16 cellular contexts compared by ENCODE assay signal in genomic region chr22:26215766-26216165, GRCh38. TPM values are rescaled to one million over a fixed set of nuclear protein-coding genes. Genes with fewer than 3 reads are reported as not detected.
DNase-seq lines count a peak whose midpoint lies in the region; TF ChIP-seq lines count a peak whose summit lies in the region.
"Had no signal": no experiment of that assay in that cellular context is flagged by ENCODE, and none has a peak within 500 bp of the region (broad histone marks: within the 10 kb centered on the region; RNA-seq: fewer than 3 reads in every experiment).

No MANE protein-coding gene starts in this region.

- POLR2A ChIA-PET in activated CD4-positive, alpha-beta T cell treated with anti-CD3 and anti-CD28 coated beads, Interleukin-2, amount 10 ng/mL, durations not matched to agents 7 days and 5 days (lab: Charles Lee) = no interaction called here

- H3K4me1 ChIP-seq in BE2C = no peaks in the 10 kb centered on the region
- no peaks in the 10 kb centered on the region for H3K4me1 ChIP-seq in sigmoid colon
- no peaks in the 10 kb centered on the region for H3K4me1 ChIP-seq in Karpas-422 (ENCODE audit: low read length)
- H3K4me1 ChIP-seq: BLaER1, Caco-2 had no signal

- H3K9me2 ChIP-seq in Karpas-422 (replicated peaks; ENCODE audit: insufficient read depth, low read length) = no peaks in the 10 kb centered on the region

- H3K27me3 ChIP-seq in BE2C = no peaks in the 10 kb centered on the region
- H3K27me3 ChIP-seq in sigmoid colon = peaks cover 0 to 55% (median 8%) of the 10 kb centered on the region in 3 donors
- no peaks in the 10 kb centered on the region for H3K27me3 ChIP-seq in Karpas-422 (ENCODE audit: low read length)
- H3K27me3 ChIP-seq: BLaER1 had no signal

- H3K9me3 ChIP-seq in BE2C (no peaks in the 10 kb centered on the region), sigmoid colon (no peaks in the 10 kb centered on the region), Karpas-422 (ENCODE audit: low read length) (no peaks in the 10 kb centered on the region)
- H3K9me3 ChIP-seq: BLaER1, Caco-2 had no signal

- TF ChIP-seq EP300 in sigmoid colon (IDR thresholded peaks at IDR 0.05) = no peak

- H3K79me2 ChIP-seq in Karpas-422 (ENCODE audit: low read length) = no peaks in the 10 kb centered on the region

- H3K36me3 ChIP-seq in BE2C (no peaks in the 10 kb centered on the region), sigmoid colon (no peaks in the 10 kb centered on the region), Karpas-422 (ENCODE audit: insufficient read depth, low read length) (no peaks in the 10 kb centered on the region)
- H3K36me3 ChIP-seq: BLaER1 had no signal

- no peak for TF ChIP-seq POLR2A in sigmoid colon (IDR thresholded peaks at IDR 0.05)

- no peaks in the 10 kb centered on the region for H4K20me1 ChIP-seq in Karpas-422 (ENCODE audit: insufficient read depth, low read depth, low read length)
- H4K20me1 ChIP-seq: BLaER1 had no signal

- CTCF ChIA-PET in activated CD4-positive, alpha-beta T cell treated with anti-CD3 and anti-CD28 coated beads, Interleukin-2, amount 10 ng/mL, durations not matched to agents 7 days and 5 days (lab: Charles Lee) = interaction anchor here (0.5 kb wide), 1 partner anchor 64 kb away, joined by 6 read pairs; no protein-coding TSS in a partner anchor

- H3K27me3 Mint-ChIP-seq in activated CD4-positive, alpha-beta T cell treated with anti-CD3 and anti-CD28 coated beads, Interleukin-2, amount 10 ng/mL, durations not matched to agents 7 days and 5 days = peaks cover 12% of the 10 kb centered on the region

- no peaks in the 10 kb centered on the region for H3K4me1 Mint-ChIP-seq in activated CD4-positive, alpha-beta T cell treated with anti-CD3 and anti-CD28 coated beads, Interleukin-2, amount 10 ng/mL, durations not matched to agents 7 days and 5 days
- H3K4me1 Mint-ChIP-seq: CD8-positive, alpha-beta memory T cell; IgD-negative memory B cell had no signal

- no peak overlapping the region for H2AFZ ChIP-seq in Karpas-422 (ENCODE audit: low read length)
- H2AFZ ChIP-seq: GM23248 had no signal

- DNase-seq in BE2C (peak; percentile 35), NCI-H82 treated with DMSO at 0.1 percent for 48 hours (lab: John Stamatoyannopoulos, UW; ENCODE audit: unreplicated experiment) (peak; percentile 1), left kidney (ENCODE audit: low read depth, low spot score) (peak; percentile 53), sigmoid colon (peak; percentile 34), retina (no peak), Karpas-422 (no peak)
- no peak for DNase-seq in activated CD4-positive, alpha-beta T cell treated with anti-CD3 and anti-CD28 coated beads, Interleukin-2, amount 10 ng/mL, durations not matched to agents 7 days and 5 days
- DNase-seq: Caco-2; CD8-positive, alpha-beta memory T cell; DND-41; GM23248; H9 had no signal

- no peak overlapping the region for H3K4me2 ChIP-seq in Karpas-422 (ENCODE audit: low read depth, low read length, poor library complexity, severe bottlenecking)
- H3K4me2 ChIP-seq: BLaER1 had no signal

- H3K4me3 Mint-ChIP-seq in activated CD4-positive, alpha-beta T cell treated with anti-CD3 and anti-CD28 coated beads, Interleukin-2, amount 10 ng/mL, durations not matched to agents 7 days and 5 days = no peak overlapping the region
- H3K4me3 Mint-ChIP-seq: CD8-positive, alpha-beta memory T cell; H9; IgD-negative memory B cell had no signal

- WGBS in sigmoid colon, 2 donors = 30 to 40% methylated on average over 7 of the region's 7 CpGs

- intact Hi-C loops in sigmoid colon (cut with DNase I) = no loop called here

- H3K4me3 ChIP-seq in BE2C (ENCODE audit: low read depth, low read length) (no peak overlapping the region), sigmoid colon (no peak overlapping the region), Karpas-422 (ENCODE audit: low read length) (no peak overlapping the region)
- H3K4me3 ChIP-seq: BLaER1, GM23248 had no signal

- H3K9me3 Mint-ChIP-seq in activated CD4-positive, alpha-beta T cell treated with anti-CD3 and anti-CD28 coated beads, Interleukin-2, amount 10 ng/mL, durations not matched to agents 7 days and 5 days = no peaks in the 10 kb centered on the region
- H3K9me3 Mint-ChIP-seq: H9 had no signal

- no peaks in the 10 kb centered on the region for H3K36me3 Mint-ChIP-seq in activated CD4-positive, alpha-beta T cell treated with anti-CD3 and anti-CD28 coated beads, Interleukin-2, amount 10 ng/mL, durations not matched to agents 7 days and 5 days (ENCODE audit: low read depth)
- H3K36me3 Mint-ChIP-seq: CD8-positive, alpha-beta memory T cell; IgD-negative memory B cell had no signal

- H3K9ac ChIP-seq in Karpas-422 (ENCODE audit: low read length) = no peak overlapping the region
- H3K9ac ChIP-seq: BLaER1, GM23248 had no signal

- no peak overlapping the region for H3K27ac Mint-ChIP-seq in activated CD4-positive, alpha-beta T cell treated with anti-CD3 and anti-CD28 coated beads, Interleukin-2, amount 10 ng/mL, durations not matched to agents 7 days and 5 days
- H3K27ac Mint-ChIP-seq: CD8-positive, alpha-beta memory T cell; H9; IgD-negative memory B cell had no signal

- no peak overlapping the region for H3K27ac ChIP-seq in sigmoid colon
- H3K27ac ChIP-seq in Karpas-422 (ENCODE audit: low read length) = no peak overlapping the region
- H3K27ac ChIP-seq: 22Rv1, BLaER1, GM23248 had no signal

- TF ChIP-seq CTCF in BE2C (IDR thresholded peaks at IDR 0.05; ENCODE audit: low read depth, low read length) (no peak), sigmoid colon (IDR thresholded peaks at IDR 0.05) (no peak)

RNA-seq across cellular contexts. Expression of gene SEZ6L, which starts 46.5 kb away (rescaled TPM):
- 4.7 TPM for polyA plus RNA-seq in BE2C (2012; ENCODE audit: insufficient read depth, insufficient read length, low read depth)
- total RNA-seq in sigmoid colon = 1 to 10 TPM in 2 of 4 donors, under 1 TPM in 2; 0.49 to 2.1 (median 0.96) TPM
- under 1 TPM in 1 of 3 donors, not detected in 2; 0.57 TPM for polyA plus RNA-seq in sigmoid colon
- total RNA-seq in Karpas-422 (2014; rRNA removed; shearing (Covaris generic); ENCODE audit: low replicate concordance) = 0.14 and 0.41 TPM in 2 replicates
- not detected for total RNA-seq in activated CD4-positive, alpha-beta T cell treated with anti-CD3 and anti-CD28 coated beads, Interleukin-2, amount 10 ng/mL, durations not matched to agents 7 days and 5 days
- total RNA-seq: Caco-2; CD8-positive, alpha-beta memory T cell; HT1080 had no signal
- polyA plus RNA-seq: CD8-positive, alpha-beta memory T cell; IgD-negative memory B cell had no signal

Comparison
In these comparisons a context has a peak if more than half of its experiments do, and no peak if none do; other contexts are left out.
1. DNase-seq: peak in BE2C (single experiment), NCI-H82 treated with DMSO at 0.1 percent for 48 hours (single experiment), left kidney (single experiment) and sigmoid colon (single experiment); none in retina (single experiment), Karpas-422 (single experiment) and activated CD4-positive, alpha-beta T cell treated with anti-CD3 and anti-CD28 coated beads, Interleukin-2, amount 10 ng/mL, durations not matched to agents 7 days and 5 days (single experiment).